In the genomic region with DNA sequence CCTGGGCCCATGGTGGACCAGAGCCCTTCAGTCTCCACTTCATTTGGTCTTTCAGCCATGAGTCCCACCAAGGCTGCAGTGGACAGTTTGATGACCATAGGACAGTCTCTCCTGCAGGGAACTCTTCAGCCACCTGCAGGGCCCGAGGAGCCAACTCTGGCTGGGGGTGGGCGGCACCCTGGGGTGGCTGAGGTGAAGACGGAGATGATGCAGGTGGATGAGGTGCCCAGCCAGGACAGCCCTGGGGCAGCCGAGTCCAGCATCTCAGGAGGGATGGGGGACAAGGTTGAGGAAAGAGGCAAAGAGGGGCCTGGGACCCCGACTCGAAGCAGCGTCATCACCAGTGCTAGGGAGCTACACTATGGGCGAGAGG, we compare ENCODE assay signal across 27 cellular contexts. TPM values are rescaled to one million over a fixed set of nuclear protein-coding genes. Genes with fewer than 3 reads are reported as not detected.
DNase-seq lines count a peak whose midpoint lies in the region; ATAC-seq, FAIRE-seq and TF ChIP-seq lines count a peak whose summit lies in the region.
"Had no signal": no experiment of that assay in that cellular context is flagged by ENCODE, and none has a peak within 500 bp of the region (broad histone marks: within the 10 kb centered on the region; RNA-seq: fewer than 3 reads in every experiment).

No MANE protein-coding gene starts in this region.

- no peak for TF ChIP-seq POLR2A in esophagus muscularis mucosa (IDR thresholded peaks at IDR 0.05; ENCODE audit: low read depth)
- TF ChIP-seq POLR2A in uterus (IDR thresholded peaks at IDR 0.05), result no peak

- H3K4me2 ChIP-seq in mammary epithelial cell (ENCODE audit: insufficient read depth, low read depth, low read length) (no peak overlapping the region), skeletal muscle satellite cell (ENCODE audit: low read length) (peak overlapping the region; percentile 64)
- H3K4me2 ChIP-seq: BLaER1 treated with 17β-estradiol and CSF1 and Interleukin-3, amounts not matched to agents 10 nM and 100 nM; KMS-11 had no signal

- in situ Hi-C loops in mammary epithelial cell (cut with MboI; ENCODE audit: low sequenced_read_pairs in 2 of 2), result loop anchor here in 1 of 2 donors (10.0 kb wide), 1 partner anchor 111 kb away; no protein-coding TSS in a partner anchor

- peak overlapping the region; percentile 59 for H3K27ac Mint-ChIP-seq in MCF 10A (ENCODE audit: low read depth, unreplicated experiment)
- no peak overlapping the region for H3K27ac Mint-ChIP-seq in activated CD4-positive, alpha-beta T cell treated with anti-CD3 and anti-CD28 coated beads for 36 hours

- intact Hi-C loops in MCF 10A (cut with micrococcal nuclease) (no loop called here), mammary epithelial cell (cut with micrococcal nuclease) (loop anchor here (10.0 kb wide), 1 partner anchor 101 kb away; no protein-coding TSS in a partner anchor), esophagus muscularis mucosa (cut with DNase I) (no loop called here), uterus (cut with DNase I; ENCODE audit: low total_unique reads) (loop anchor here (10.0 kb wide), 1 partner anchor 61 kb away; no protein-coding TSS in a partner anchor)
- intact Hi-C loops in activated CD4-positive, alpha-beta T cell treated with anti-CD3 and anti-CD28 coated beads for 36 hours (cut with DNase I, micrococcal nuclease), result no loop called here

- no peak overlapping the region for H3K27ac ChIP-seq in mammary epithelial cell (ENCODE audit: insufficient read depth, low read depth, low read length)
- H3K27ac ChIP-seq in esophagus muscularis mucosa (replicated peaks in 1 of 4), result peak overlapping the region; percentile 10 to 100 (median 97)
- H3K27ac ChIP-seq in uterus, result peak overlapping the region; percentile 8 to 50
- H3K27ac ChIP-seq: BLaER1 treated with 17β-estradiol and CSF1 and Interleukin-3, amounts not matched to agents 10 nM and 100 nM; KMS-11; left lung had no signal

- CTCF ChIA-PET in MCF 10A (lab: Yijun Ruan, JAX) (interaction anchor here (1.1 to 3.0 kb wide), 3 partner anchors 69 to 197 kb away, joined by 4 to 16 read pairs (median 5); no protein-coding TSS in a partner anchor), mammary epithelial cell (lab: Charles Lee; ENCODE audit: low non-redundant PET) (no interaction called here)
- CTCF ChIA-PET in activated CD4-positive, alpha-beta T cell treated with anti-CD3 and anti-CD28 coated beads for 36 hours (lab: Charles Lee), result no interaction called here

- no peaks in the 10 kb centered on the region for H4K20me1 ChIP-seq in mammary epithelial cell (ENCODE audit: insufficient read depth, low read length)

- BruUV-seq in MCF 10A (replicated peaks; lab: Mats Ljungman, UMichigan) (no TSS peak), mammary epithelial cell (replicated peaks; lab: Mats Ljungman, UMichigan) (no TSS peak)

- peaks cover 38% of the 10 kb centered on the region for H3K4me1 Mint-ChIP-seq in MCF 10A (ENCODE audit: insufficient read depth, unreplicated experiment)
- peaks cover 4% of the 10 kb centered on the region for H3K4me1 Mint-ChIP-seq in activated CD4-positive, alpha-beta T cell treated with anti-CD3 and anti-CD28 coated beads for 36 hours

- H3K4me3 Mint-ChIP-seq in MCF 10A (ENCODE audit: unreplicated experiment), result peak overlapping the region; percentile 95
- H3K4me3 Mint-ChIP-seq in activated CD4-positive, alpha-beta T cell treated with anti-CD3 and anti-CD28 coated beads for 36 hours, result no peak overlapping the region

- POLR2A ChIA-PET in MCF 10A (lab: Yijun Ruan, JAX), result interaction anchor here (0.6 to 1.9 kb wide), 7 partner anchors 12 to 199 kb away, joined by 3 to 6 read pairs (median 4); no protein-coding TSS in a partner anchor
- POLR2A ChIA-PET in activated CD4-positive, alpha-beta T cell treated with anti-CD3 and anti-CD28 coated beads for 36 hours (lab: Charles Lee), result no interaction called here

- no peak for ATAC-seq in activated CD4-positive, alpha-beta T cell treated with anti-CD3 and anti-CD28 coated beads for 36 hours
- ATAC-seq: left lung, mucosa of descending colon, T-cell had no signal

- H3K9me3 Mint-ChIP-seq in MCF 10A (ENCODE audit: unreplicated experiment), result no peaks in the 10 kb centered on the region
- no peaks in the 10 kb centered on the region for H3K9me3 Mint-ChIP-seq in activated CD4-positive, alpha-beta T cell treated with anti-CD3 and anti-CD28 coated beads for 36 hours (ENCODE audit: low read depth)
- H3K9me3 Mint-ChIP-seq: T-cell had no signal

- H3K27me3 Mint-ChIP-seq in MCF 10A (ENCODE audit: insufficient read depth, unreplicated experiment), result no peaks in the 10 kb centered on the region
- H3K27me3 Mint-ChIP-seq in activated CD4-positive, alpha-beta T cell treated with anti-CD3 and anti-CD28 coated beads for 36 hours, result peaks cover 11% of the 10 kb centered on the region

- 89% methylated on average over 7 of the region's 8 CpGs for WGBS in mammary epithelial cell (ENCODE audit: low coverage, missing lambda C conversion rate)
- WGBS in esophagus muscularis mucosa, result 87% methylated on average over 8 of the region's 8 CpGs

- peaks cover 95% of the 10 kb centered on the region for H3K36me3 Mint-ChIP-seq in MCF 10A (ENCODE audit: insufficient read depth, unreplicated experiment)
- no peaks in the 10 kb centered on the region for H3K36me3 Mint-ChIP-seq in activated CD4-positive, alpha-beta T cell treated with anti-CD3 and anti-CD28 coated beads for 36 hours (ENCODE audit: low read depth)

- no peak for FAIRE-seq in frontal cortex (lab: Jason Lieb, UNC)
- FAIRE-seq: GM18507 had no signal

- no peak for TF ChIP-seq CTCF in MCF 10A (IDR thresholded peaks at IDR 0.05; ENCODE audit: unreplicated experiment)
- TF ChIP-seq CTCF in mammary epithelial cell (conservative IDR thresholded peaks at IDR 0.05 in 1 of 2, IDR thresholded peaks at IDR 0.05 in 1 of 2; ENCODE audit: extremely low read depth in 1 of 2, insufficient read depth in 1 of 2, low read depth in 1 of 2, low read length in 2 of 2), result no peak
- no peak for TF ChIP-seq CTCF in esophagus muscularis mucosa (IDR thresholded peaks at IDR 0.05)
- no peak for TF ChIP-seq CTCF in uterus (IDR thresholded peaks at IDR 0.05)

- H3K9me3 ChIP-seq in mammary epithelial cell (replicated peaks; ENCODE audit: insufficient read depth, low read length), result no peaks in the 10 kb centered on the region
- H3K9me3 ChIP-seq in esophagus muscularis mucosa, result no peaks in the 10 kb centered on the region
- no peaks in the 10 kb centered on the region for H3K9me3 ChIP-seq in skeletal muscle satellite cell (replicated peaks; ENCODE audit: low read length)
- H3K9me3 ChIP-seq in uterus, result no peaks in the 10 kb centered on the region
- H3K9me3 ChIP-seq: HAP-1, left lung, mucosa of descending colon had no signal

- H3K4me3 ChIP-seq in mammary epithelial cell (replicated peaks in 1 of 3; ENCODE audit: insufficient read depth in 1 of 3, low read depth in 2 of 3, low read length in 3 of 3), result no peak overlapping the region
- peak overlapping the region; percentile 96 to 99 (median 99) for H3K4me3 ChIP-seq in esophagus muscularis mucosa
- no peak overlapping the region for H3K4me3 ChIP-seq in skeletal muscle satellite cell (ENCODE audit: low read length)
- H3K4me3 ChIP-seq in uterus, result peak overlapping the region; percentile 20 to 98
- H3K4me3 ChIP-seq: BLaER1 treated with 17β-estradiol and CSF1 and Interleukin-3, amounts not matched to agents 10 nM and 100 nM; HAP-1; mucosa of descending colon had no signal

- no peak overlapping the region for H2AFZ ChIP-seq in mammary epithelial cell (ENCODE audit: low read depth, low read length)

- H3K27me3 ChIP-seq in mammary epithelial cell (ENCODE audit: insufficient read depth, low read length) (peaks cover 24% of the 10 kb centered on the region), esophagus muscularis mucosa (no peaks in the 10 kb centered on the region), skeletal muscle satellite cell (ENCODE audit: control insufficient read depth, insufficient read depth, low read length) (no peaks in the 10 kb centered on the region), uterus (no peaks in the 10 kb centered on the region)

- no peak for TF ChIP-seq EP300 in esophagus muscularis mucosa (IDR thresholded peaks at IDR 0.05)

- H3K4me1 ChIP-seq in mammary epithelial cell (ENCODE audit: insufficient read depth, low read length) (peaks cover 14% of the 10 kb centered on the region), esophagus muscularis mucosa (peaks cover 72 to 76% (median 73%) of the 10 kb centered on the region in 4 donors), skeletal muscle satellite cell (ENCODE audit: control insufficient read depth, insufficient read depth, low read length) (peaks cover 48% of the 10 kb centered on the region), uterus (peaks cover 0 to 16% of the 10 kb centered on the region in 2 donors)
- H3K4me1 ChIP-seq: HAP-1 had no signal

- dilution Hi-C loops in mammary epithelial cell (cut with HindIII; ENCODE audit: low sequenced_read_pairs), result no loop called here

- no peaks in the 10 kb centered on the region for H3K79me2 ChIP-seq in mammary epithelial cell (ENCODE audit: insufficient read depth, low read length)

- H3K36me3 ChIP-seq in mammary epithelial cell (ENCODE audit: insufficient read depth, low read length), result no peaks in the 10 kb centered on the region
- H3K36me3 ChIP-seq in esophagus muscularis mucosa, result peaks cover 59 to 82% (median 74%) of the 10 kb centered on the region in 4 donors
- peaks cover 55% of the 10 kb centered on the region for H3K36me3 ChIP-seq in skeletal muscle satellite cell (ENCODE audit: insufficient read depth, low read length)
- no peaks in the 10 kb centered on the region for H3K36me3 ChIP-seq in uterus
- H3K36me3 ChIP-seq: BLaER1 treated with 17β-estradiol and CSF1 and Interleukin-3, amounts not matched to agents 10 nM and 100 nM; HAP-1 had no signal

- no peak for DNase-seq in MCF 10A (ENCODE audit: unreplicated experiment)
- DNase-seq in mammary epithelial cell, result no peak
- DNase-seq in esophagus muscularis mucosa (ENCODE audit: extremely low spot score), result no peak
- no peak for DNase-seq in uterus
- DNase-seq in activated CD4-positive, alpha-beta T cell treated with anti-CD3 and anti-CD28 coated beads for 36 hours, result no peak
- DNase-seq in T-helper 1 cell, result no peak
- no peak for DNase-seq in frontal cortex (ENCODE audit: low spot score in 2 of 2)
- DNase-seq: activated naive CD4-positive, alpha-beta T cell treated with anti-CD3 and anti-CD28 coated beads, Interleukin-2, amount 50 U/mL, for 16 hours; activated T-cell treated with anti-CD3 and anti-CD28 coated beads, Interleukin-2, amount 50 U/mL, for 1 hour; effector memory CD4-positive, alpha-beta T cell; glutamatergic neuron; left lung; mucosa of descending colon; NCI-H187 treated with DMSO at 0.1 percent for 48 hours; NCI-H2227 treated with DMSO at 0.1 percent for 48 hours; NCI-H82; retina; SIG-M5; stimulated activated CD4-positive, alpha-beta T cell treated with anti-CD3 and anti-CD28 coated beads, Interleukin-15, amount 100 ng/mL, for 24 hours; T-cell; trophoblast cell had no signal

- no peak overlapping the region for H3K9ac ChIP-seq in mammary epithelial cell (ENCODE audit: insufficient read depth, low read length)
- H3K9ac ChIP-seq in skeletal muscle satellite cell (ENCODE audit: low read depth, low read length), result no peak overlapping the region
- H3K9ac ChIP-seq: BLaER1 treated with 17β-estradiol and CSF1 and Interleukin-3, amounts not matched to agents 10 nM and 100 nM; KMS-11 had no signal

RNA-seq across cellular contexts. Expression of gene ZBTB16, which starts 4.3 kb away (rescaled TPM):
- 70.4 and 75.3 TPM in 2 replicates for total RNA-seq in MCF 10A (2022)
- total RNA-seq in mammary epithelial cell, result 10 to 100 TPM in 1 of 2 donors, 1 to 10 TPM in 1; 1.6 to 20.2 TPM
- 0.48 TPM for polyA plus RNA-seq in mammary epithelial cell
- 1.7 TPM for polyA minus RNA-seq in mammary epithelial cell
- total RNA-seq in esophagus muscularis mucosa, result 100 to 1,000 TPM; 175 to 319 (median 222) TPM
- 32.5 and 36.2 TPM in 2 replicates for total RNA-seq in skeletal muscle satellite cell (2012; rRNA removed)
- 100 to 1,000 TPM in 3 of 4 donors, 10 to 100 TPM in 1; 25.5 to 302 (median 151) TPM for total RNA-seq in uterus
- total RNA-seq in activated CD4-positive, alpha-beta T cell treated with anti-CD3 and anti-CD28 coated beads for 36 hours, result 1 to 10 TPM; 3.0 to 4.6 TPM
- total RNA-seq in frontal cortex, result 3.7 TPM
- total RNA-seq: HT-29 had no signal

Comparison
In these comparisons a context has a peak if more than half of its experiments do, and no peak if none do; other contexts are left out.
1. intact Hi-C loops: an anchor here in mammary epithelial cell (10.0 kb wide) and uterus (10.0 kb wide); none called in MCF 10A, esophagus muscularis mucosa and activated CD4-positive, alpha-beta T cell treated with anti-CD3 and anti-CD28 coated beads for 36 hours.
2. H3K4me3 ChIP-seq: peak in esophagus muscularis mucosa (4 of 4) and uterus (2 of 2); none in mammary epithelial cell (0 of 3) and skeletal muscle satellite cell (single experiment).